23 cellular contexts compared by ENCODE assay signal in the genomic region with DNA sequence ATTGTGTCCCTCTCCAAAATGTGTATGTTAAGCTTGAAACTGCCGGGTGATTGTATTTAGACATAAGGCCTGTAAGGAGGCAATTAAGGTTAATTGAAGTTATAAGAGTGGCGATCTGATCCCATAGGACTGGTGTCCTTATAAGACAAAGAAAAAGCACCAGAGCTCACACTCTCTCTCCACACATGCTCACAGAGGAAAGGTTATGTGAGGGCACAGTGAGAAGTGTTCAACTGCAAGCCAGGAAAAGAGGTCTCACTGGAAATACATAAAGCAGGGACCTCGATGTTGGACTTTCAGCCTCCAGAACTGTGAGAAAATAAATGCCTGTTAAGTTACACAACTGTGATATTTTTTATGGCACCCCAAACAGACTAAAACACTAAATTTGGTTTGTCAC.
"Had no signal": no experiment of that assay in that cellular context is flagged by ENCODE, and none has a peak within 500 bp of the region (broad histone marks: within the 10 kb centered on the region; RNA-seq: fewer than 3 reads in every experiment).

No MANE protein-coding gene starts in this region.

- DNase-seq: activated CD4-positive, alpha-beta memory T cell treated with anti-CD3 and anti-CD28 coated beads, Interleukin-2, amount 10 ng/mL, durations not matched to agents 7 days and 5 days; activated CD4-positive, alpha-beta T cell treated with anti-CD3 and anti-CD28 coated beads for 1 hour; activated CD4-positive, alpha-beta T cell treated with anti-CD3 and anti-CD28 coated beads, Interleukin-2, amount 10 ng/mL, durations not matched to agents 7 days and 5 days; activated CD8-positive, alpha-beta memory T cell treated with anti-CD3 and anti-CD28 coated beads, Interleukin-2, amount 50 U/mL, for 48 hours; activated gamma-delta T cell; activated naive CD4-positive, alpha-beta T cell treated with anti-CD3 and anti-CD28 coated beads, Interleukin-2, amount 10 ng/mL, durations not matched to agents 7 days and 5 days; activated naive CD8-positive, alpha-beta T cell treated with anti-CD3 and anti-CD28 coated beads, Interleukin-2, amount 10 ng/mL, durations not matched to agents 7 days and 5 days; activated T-cell treated with anti-CD3 and anti-CD28 coated beads, Interleukin-2, amount 50 U/mL, for 24 hours; cerebellar nuclear complex; colonic mucosa; effector CD8-positive, alpha-beta T cell; hippocampal formation; left cardiac atrium; left ventricle myocardium superior; mucosa of descending colon; posterior cingulate gyrus; right lobe of liver; stimulated activated CD4-positive, alpha-beta T cell treated with anti-CD3 and anti-CD28 coated beads, Interleukin-2, amount 100 ng/mL, for 48 hours; stimulated activated naive CD4-positive, alpha-beta T cell treated with Interleukin-2 at 50 U/mL for 16 hours had no signal

- H3K27ac ChIP-seq: ascending aorta, cardiac muscle cell, colonic mucosa, right lobe of liver, tibial nerve had no signal

- H3K27me3 ChIP-seq: ascending aorta, cardiac muscle cell, colonic mucosa, right lobe of liver, tibial nerve had no signal

- ATAC-seq: left cardiac atrium, left ventricle myocardium superior, mucosa of descending colon, right lobe of liver, WTC11 had no signal

- H3K9me3 ChIP-seq: ascending aorta, colonic mucosa, right lobe of liver had no signal

- H3K4me1 ChIP-seq: ascending aorta, colonic mucosa, right lobe of liver, tibial nerve had no signal

- H3K4me3 ChIP-seq: ascending aorta, cardiac muscle cell, colonic mucosa, mucosa of descending colon, right lobe of liver, tibial nerve had no signal

- H3K36me3 ChIP-seq: ascending aorta, cardiac muscle cell, colonic mucosa, right lobe of liver, tibial nerve had no signal
